ENCODE assay signal across 10 cellular contexts in the genomic region with DNA sequence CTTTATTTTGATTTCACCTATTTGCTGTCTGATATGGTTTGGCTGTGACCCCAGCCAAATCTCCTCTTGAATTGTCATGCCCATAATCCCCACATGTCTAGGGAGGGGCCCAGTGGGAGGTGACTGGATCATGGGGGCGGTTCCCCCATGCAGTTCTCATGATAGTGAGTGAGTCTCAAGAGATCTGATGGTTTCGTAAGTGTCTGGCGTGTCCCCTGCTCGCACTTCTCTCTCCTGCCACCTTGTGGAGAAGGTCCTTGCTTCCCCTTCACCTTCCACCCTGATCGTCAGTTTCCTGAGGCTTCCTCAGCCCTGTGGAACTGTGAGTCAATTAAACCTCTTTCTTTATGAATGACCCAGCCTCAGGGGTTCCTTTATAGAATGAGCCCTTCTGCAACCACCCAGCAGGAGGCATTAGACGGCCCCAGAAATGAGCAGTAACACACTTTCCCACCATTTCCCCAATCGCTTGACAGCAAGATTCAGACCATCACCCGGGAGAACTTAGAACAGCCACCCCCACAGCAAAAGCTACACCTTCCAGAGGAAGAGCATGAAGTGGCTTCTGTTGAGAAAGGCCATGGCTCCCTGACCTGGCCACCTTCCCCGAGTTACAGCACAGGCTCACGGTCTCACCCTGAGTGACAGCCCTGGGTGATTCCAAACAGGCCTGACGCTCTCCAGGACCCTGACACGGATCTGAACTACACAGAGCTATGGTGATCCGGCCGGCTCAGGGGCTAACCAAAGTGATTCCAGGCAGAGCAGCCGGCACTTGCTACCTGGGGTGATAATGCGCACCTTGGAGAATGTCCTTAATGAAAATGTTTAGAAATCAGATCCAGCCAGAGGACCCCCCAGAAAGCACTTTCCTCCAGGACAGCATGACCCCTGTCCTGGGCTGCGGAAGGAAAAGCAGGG.
DNase-seq lines count a peak whose midpoint lies in the region; FAIRE-seq and TF ChIP-seq lines count a peak whose summit lies in the region.
"Had no signal": no experiment of that assay in that cellular context is flagged by ENCODE, and none has a peak within 500 bp of the region (broad histone marks: within the 10 kb centered on the region; RNA-seq: fewer than 3 reads in every experiment).

No MANE protein-coding gene starts in this region.

- H3K27ac ChIP-seq in cardiac muscle cell, result peak overlapping the region; percentile 20

- no peaks in the 10 kb centered on the region for H3K9me3 ChIP-seq in cardiac muscle cell (ENCODE audit: low read depth)

- H3K4me1 ChIP-seq in cardiac muscle cell (ENCODE audit: low read depth), result peaks cover 19% of the 10 kb centered on the region

- FAIRE-seq in GM19239 (lab: Jason Lieb, UNC), result no peak
- FAIRE-seq: colon, GM12878 had no signal

- no peaks in the 10 kb centered on the region for H3K36me3 ChIP-seq in cardiac muscle cell

- H3K4me1 Mint-ChIP-seq in activated T-cell treated with anti-CD3 and anti-CD28 coated beads, Interleukin-2, amount 50 U/mL, for 24 hours (ENCODE audit: low read depth), result peaks cover 3% of the 10 kb centered on the region

- no peak overlapping the region for H3K27ac Mint-ChIP-seq in activated T-cell treated with anti-CD3 and anti-CD28 coated beads, Interleukin-2, amount 50 U/mL, for 24 hours

- peaks cover 11% of the 10 kb centered on the region for H3K27me3 Mint-ChIP-seq in activated T-cell treated with anti-CD3 and anti-CD28 coated beads, Interleukin-2, amount 50 U/mL, for 24 hours

- peak in 4 of 6 experiments; percentile 4 to 18 (median 12) for DNase-seq in stimulated activated naive CD4-positive, alpha-beta T cell (lab: John Stamatoyannopoulos, UW)
- DNase-seq in stimulated activated naive CD4-positive, alpha-beta T cell treated with Interleukin-2 at 50 U/mL for 16 hours (lab: John Stamatoyannopoulos, UW), result no peak
- DNase-seq in NCI-H748 treated with DMSO at 0.1 percent for 48 hours (lab: John Stamatoyannopoulos, UW) (peak; percentile 34), cardiac muscle cell (ENCODE audit: low read depth in 1 of 2, low spot score in 1 of 2) (peak; percentile 36 to 68), retinal pigment epithelial cell (ENCODE audit: low read depth) (no peak), GM19239 (ENCODE audit: insufficient read length, low spot score) (no peak)
- DNase-seq in activated T-cell treated with anti-CD3 and anti-CD28 coated beads, Interleukin-2, amount 50 U/mL, for 24 hours, result peak; percentile 37
- DNase-seq in NK-92 treated with Interleukin-12 subunit alpha and Interleukin-12 subunit beta, amount 100 ng/mL, for 24 hours (lab: John Stamatoyannopoulos, UW), result no peak

- no peak overlapping the region for H3K4me3 ChIP-seq in cardiac muscle cell
- H3K4me3 ChIP-seq in retinal pigment epithelial cell (ENCODE audit: low read length), result no peak overlapping the region
- H3K4me3 ChIP-seq: GM12878 had no signal

- H3K36me3 Mint-ChIP-seq in activated T-cell treated with anti-CD3 and anti-CD28 coated beads, Interleukin-2, amount 50 U/mL, for 24 hours (ENCODE audit: low read depth), result no peaks in the 10 kb centered on the region

- TF ChIP-seq CTCF in cardiac muscle cell (IDR thresholded peaks at IDR 0.05; ENCODE audit: low read depth, low read length), result peak; percentile 29
- TF ChIP-seq CTCF in retinal pigment epithelial cell (conservative IDR thresholded peaks at IDR 0.05; ENCODE audit: low read depth, low read length), result peak; percentile 74

- H3K4me3 Mint-ChIP-seq in activated T-cell treated with anti-CD3 and anti-CD28 coated beads, Interleukin-2, amount 50 U/mL, for 24 hours, result no peak overlapping the region

- no peaks in the 10 kb centered on the region for H3K27me3 ChIP-seq in cardiac muscle cell

- no peaks in the 10 kb centered on the region for H3K9me3 Mint-ChIP-seq in activated T-cell treated with anti-CD3 and anti-CD28 coated beads, Interleukin-2, amount 50 U/mL, for 24 hours

Comparison
In these comparisons a context has a peak if more than half of its experiments do, and no peak if none do; other contexts are left out.
1. DNase-seq: peak in stimulated activated naive CD4-positive, alpha-beta T cell (4 of 6), NCI-H748 treated with DMSO at 0.1 percent for 48 hours (single experiment), activated T-cell treated with anti-CD3 and anti-CD28 coated beads, Interleukin-2, amount 50 U/mL, for 24 hours (single experiment) and cardiac muscle cell (2 of 2); none in stimulated activated naive CD4-positive, alpha-beta T cell treated with Interleukin-2 at 50 U/mL for 16 hours (single experiment), retinal pigment epithelial cell (single experiment), NK-92 treated with Interleukin-12 subunit alpha and Interleukin-12 subunit beta, amount 100 ng/mL, for 24 hours (single experiment) and GM19239 (single experiment).